ENCODE assay signal across 10 cellular contexts in the genomic region with DNA sequence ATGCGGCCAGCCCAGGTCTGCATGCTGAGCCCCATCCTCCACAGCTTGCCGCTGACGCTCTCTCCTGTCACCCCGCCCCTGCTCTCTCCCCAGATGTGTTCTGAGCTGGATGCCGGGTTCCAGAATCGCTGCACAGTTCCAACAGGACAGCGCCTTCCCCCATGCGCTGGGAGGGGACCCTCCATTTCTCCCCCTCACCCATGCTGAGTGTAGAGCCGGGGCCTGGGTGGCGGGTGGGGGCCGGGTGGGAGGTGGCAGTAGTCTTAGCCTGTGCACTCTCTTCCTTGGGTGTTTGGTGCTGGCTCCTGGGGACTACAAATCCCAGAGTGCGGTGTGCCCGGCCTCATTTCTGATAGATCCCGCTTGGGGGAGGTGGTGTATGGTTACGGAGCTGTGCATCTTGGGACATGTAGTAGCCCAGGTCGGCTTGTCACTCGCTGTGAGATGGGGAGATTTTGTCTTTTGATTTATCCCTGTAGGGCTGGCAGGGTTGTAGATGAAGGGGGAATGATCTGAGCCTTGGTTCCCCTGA. TPM values are rescaled to one million over a fixed set of nuclear protein-coding genes. Genes with fewer than 3 reads are reported as not detected.
DNase-seq lines count a peak whose midpoint lies in the region; ATAC-seq and TF ChIP-seq lines count a peak whose summit lies in the region.
"Had no signal": no experiment of that assay in that cellular context is flagged by ENCODE, and none has a peak within 500 bp of the region (broad histone marks: within the 10 kb centered on the region; RNA-seq: fewer than 3 reads in every experiment).

No MANE protein-coding gene starts in this region.

- DNase-seq in DMS 273 treated with DMSO at 0.1 percent for 48 hours (lab: John Stamatoyannopoulos, UW) (peak; percentile 56), SW480 (ENCODE audit: low spot score) (peak; percentile 92), fibroblast of villous mesenchyme (ENCODE audit: low read depth) (peak; percentile 70), posterior cingulate gyrus (peak in 8 of 10 donors; percentile 55 to 96 (median 81)), NCI-H345 treated with DMSO at 0.1 percent for 48 hours (lab: John Stamatoyannopoulos, UW; ENCODE audit: unreplicated experiment) (no peak), left lobe of liver (ENCODE audit: low spot score) (no peak)
- DNase-seq in activated naive CD4-positive, alpha-beta T cell treated with anti-CD3 and anti-CD28 coated beads, Interleukin-2, amount 50 U/mL, for 72 hours (ENCODE audit: low spot score in 2 of 2) = no peak
- DNase-seq: activated T-cell treated with anti-CD3 and anti-CD28 coated beads for 4 hours had no signal

- intact Hi-C loops in posterior cingulate gyrus (cut with DNase I) = no loop called here

- no peak overlapping the region for H3K4me3 ChIP-seq in fibroblast of villous mesenchyme (ENCODE audit: low read depth, low read length)

- no peak for TF ChIP-seq CTCF in fibroblast of villous mesenchyme (IDR thresholded peaks at IDR 0.05; ENCODE audit: insufficient read depth, low read depth, low read length)

- ATAC-seq in left lobe of liver = no peak
- ATAC-seq in activated naive CD4-positive, alpha-beta T cell treated with anti-CD3 and anti-CD28 coated beads, Interleukin-2, amount 50 U/mL, for 72 hours = no peak
- no peak for ATAC-seq in GM18519 (IDR thresholded peaks at IDR 0.05; ENCODE audit: low FRiP score, unreplicated experiment)

- H3K36me3 Mint-ChIP-seq in activated naive CD4-positive, alpha-beta T cell treated with anti-CD3 and anti-CD28 coated beads, Interleukin-2, amount 50 U/mL, for 72 hours = no peaks in the 10 kb centered on the region

- H3K27ac Mint-ChIP-seq in activated naive CD4-positive, alpha-beta T cell treated with anti-CD3 and anti-CD28 coated beads, Interleukin-2, amount 50 U/mL, for 72 hours = peak overlapping the region in 1 of 2 donors; percentile 76

- H3K9me3 Mint-ChIP-seq in activated naive CD4-positive, alpha-beta T cell treated with anti-CD3 and anti-CD28 coated beads, Interleukin-2, amount 50 U/mL, for 72 hours = no peaks in the 10 kb centered on the region

RNA-seq across cellular contexts. Expression of a gene that starts 6.8 kb away (rescaled TPM):
- total RNA-seq in fibroblast of villous mesenchyme = 29.6 and 33.7 TPM in 2 replicates
- total RNA-seq in left lobe of liver = 40.9 TPM
- total RNA-seq in activated naive CD4-positive, alpha-beta T cell treated with anti-CD3 and anti-CD28 coated beads, Interleukin-2, amount 50 U/mL, for 72 hours = 10 to 100 TPM; 59.7 to 67.2 TPM

RNA-seq across cellular contexts. Expression of a gene that starts 23.2 kb away (rescaled TPM):
- 0.86 and 0.97 TPM in 2 replicates for total RNA-seq in fibroblast of villous mesenchyme
- not detected for total RNA-seq in left lobe of liver
- 1 to 10 TPM in 1 of 2 donors, under 1 TPM in 1; 0.09 to 3.1 TPM for total RNA-seq in activated naive CD4-positive, alpha-beta T cell treated with anti-CD3 and anti-CD28 coated beads, Interleukin-2, amount 50 U/mL, for 72 hours

RNA-seq across cellular contexts. Expression of a gene that starts 32.2 kb away (rescaled TPM):
- 6.1 and 27.6 TPM in 2 replicates for total RNA-seq in fibroblast of villous mesenchyme
- 29.0 TPM for total RNA-seq in left lobe of liver
- total RNA-seq in activated naive CD4-positive, alpha-beta T cell treated with anti-CD3 and anti-CD28 coated beads, Interleukin-2, amount 50 U/mL, for 72 hours = 100 to 1,000 TPM; 240 to 410 TPM

RNA-seq across cellular contexts. Expression of a gene that starts 32.9 kb away (rescaled TPM):
- total RNA-seq in fibroblast of villous mesenchyme = not detected in 2 replicates
- not detected for total RNA-seq in left lobe of liver
- not detected for total RNA-seq in activated naive CD4-positive, alpha-beta T cell treated with anti-CD3 and anti-CD28 coated beads, Interleukin-2, amount 50 U/mL, for 72 hours
- total RNA-seq: kidney epithelial cell had no signal

RNA-seq across cellular contexts. Expression of a gene that starts 40.7 kb away (rescaled TPM):
- total RNA-seq in fibroblast of villous mesenchyme = 22.9 and 23.2 TPM in 2 replicates
- 24.4 TPM for total RNA-seq in left lobe of liver
- 10 to 100 TPM; 25.8 to 36.9 TPM for total RNA-seq in activated naive CD4-positive, alpha-beta T cell treated with anti-CD3 and anti-CD28 coated beads, Interleukin-2, amount 50 U/mL, for 72 hours

Comparison
In these comparisons a context has a peak if more than half of its experiments do, and no peak if none do; other contexts are left out.
1. DNase-seq: peak in DMS 273 treated with DMSO at 0.1 percent for 48 hours (single experiment), SW480 (single experiment), fibroblast of villous mesenchyme (single experiment) and posterior cingulate gyrus (8 of 10); none in NCI-H345 treated with DMSO at 0.1 percent for 48 hours (single experiment), left lobe of liver (single experiment) and activated naive CD4-positive, alpha-beta T cell treated with anti-CD3 and anti-CD28 coated beads, Interleukin-2, amount 50 U/mL, for 72 hours (0 of 2).